In the genomic region with DNA sequence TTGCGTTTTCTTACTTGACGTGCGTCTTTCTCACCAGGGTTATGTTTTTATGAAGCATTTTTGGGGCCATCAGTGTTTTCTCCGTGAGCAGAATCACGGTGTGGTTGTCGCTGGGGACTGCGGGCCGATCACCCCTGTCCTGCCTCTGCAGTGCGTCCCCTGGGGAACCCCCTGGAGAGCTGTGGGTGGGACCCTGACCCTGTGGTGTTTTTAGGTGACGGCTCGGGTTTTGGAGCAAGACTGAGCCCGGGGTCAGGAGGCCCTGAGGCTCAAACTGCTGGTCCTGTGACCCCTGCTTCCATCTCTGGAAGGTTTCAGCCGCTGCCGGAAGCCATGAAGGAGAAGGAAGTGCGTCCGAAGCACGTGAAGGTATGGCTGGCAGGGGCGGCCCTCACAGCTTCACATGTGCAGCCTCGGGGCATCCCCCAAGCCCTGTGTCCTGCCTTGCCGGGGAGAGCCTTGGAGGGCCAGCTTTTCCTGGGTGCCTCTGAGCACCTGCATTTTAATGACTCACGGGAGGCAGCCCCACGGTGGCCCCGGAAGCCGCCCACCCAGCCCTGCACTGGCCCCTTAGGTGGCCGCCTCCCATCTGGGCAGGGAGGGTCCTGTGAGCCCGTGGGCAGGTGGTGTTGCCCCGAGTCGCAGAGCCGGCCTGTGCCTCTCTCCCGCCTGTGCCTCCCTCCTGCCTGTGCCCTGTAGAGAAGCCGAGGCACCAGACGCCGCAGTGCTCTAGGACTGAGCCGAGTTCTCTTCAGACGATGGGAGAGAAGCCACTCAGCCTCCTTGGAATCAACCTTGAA, we compare ENCODE assay signal across 14 cellular contexts.
"Had no signal": no experiment of that assay in that cellular context is flagged by ENCODE, and none has a peak within 500 bp of the region (broad histone marks: within the 10 kb centered on the region; RNA-seq: fewer than 3 reads in every experiment).

No MANE protein-coding gene starts in this region.

- H3K27ac Mint-ChIP-seq: activated naive CD4-positive, alpha-beta T cell treated with anti-CD3 and anti-CD28 coated beads, Interleukin-2, amount 50 U/mL, for 24 hours; brain; dendritic cell treated with granulocyte-macrophage colony-stimulating factor and Interleukin-4, amounts not matched to agents 40 ng/mL and 50 ng/mL, for 4 days; progenitor cell of endocrine pancreas had no signal

- H3K4me3 Mint-ChIP-seq: activated naive CD4-positive, alpha-beta T cell treated with anti-CD3 and anti-CD28 coated beads, Interleukin-2, amount 50 U/mL, for 24 hours; brain; dendritic cell treated with granulocyte-macrophage colony-stimulating factor and Interleukin-4, amounts not matched to agents 40 ng/mL and 50 ng/mL, for 4 days had no signal

- H3K4me1 Mint-ChIP-seq: brain had no signal

- H3K4me1 ChIP-seq: gastroesophageal sphincter, upper lobe of left lung had no signal

- H3K4me3 ChIP-seq: gastroesophageal sphincter, lung, upper lobe of left lung had no signal

- H3K9me3 Mint-ChIP-seq: activated naive CD4-positive, alpha-beta T cell treated with anti-CD3 and anti-CD28 coated beads, Interleukin-2, amount 50 U/mL, for 24 hours; dendritic cell treated with granulocyte-macrophage colony-stimulating factor and Interleukin-4, amounts not matched to agents 40 ng/mL and 50 ng/mL, for 4 days; effector memory CD8-positive, alpha-beta T cell had no signal

- DNase-seq: effector memory CD8-positive, alpha-beta T cell; kidney glomerular epithelial cell; midbrain; stimulated activated CD4-positive, alpha-beta T cell treated with anti-CD3 and anti-CD28 coated beads, Interleukin-2, amount 100 ng/mL, for 24 hours; stimulated activated naive CD4-positive, alpha-beta T cell; T1000; upper lobe of left lung had no signal

- ATAC-seq: effector memory CD8-positive, alpha-beta T cell; gastroesophageal sphincter; sciatic nerve had no signal

- H3K27me3 Mint-ChIP-seq: activated naive CD4-positive, alpha-beta T cell treated with anti-CD3 and anti-CD28 coated beads, Interleukin-2, amount 50 U/mL, for 24 hours; brain; dendritic cell treated with granulocyte-macrophage colony-stimulating factor and Interleukin-4, amounts not matched to agents 40 ng/mL and 50 ng/mL, for 4 days; effector memory CD8-positive, alpha-beta T cell; progenitor cell of endocrine pancreas had no signal

- H3K27ac ChIP-seq: gastroesophageal sphincter, upper lobe of left lung had no signal

- H3K27me3 ChIP-seq: gastroesophageal sphincter, upper lobe of left lung had no signal

- H3K9me3 ChIP-seq: gastroesophageal sphincter, upper lobe of left lung had no signal
